Comparison of ENCODE assay signal across 34 cellular contexts in the genomic region with DNA sequence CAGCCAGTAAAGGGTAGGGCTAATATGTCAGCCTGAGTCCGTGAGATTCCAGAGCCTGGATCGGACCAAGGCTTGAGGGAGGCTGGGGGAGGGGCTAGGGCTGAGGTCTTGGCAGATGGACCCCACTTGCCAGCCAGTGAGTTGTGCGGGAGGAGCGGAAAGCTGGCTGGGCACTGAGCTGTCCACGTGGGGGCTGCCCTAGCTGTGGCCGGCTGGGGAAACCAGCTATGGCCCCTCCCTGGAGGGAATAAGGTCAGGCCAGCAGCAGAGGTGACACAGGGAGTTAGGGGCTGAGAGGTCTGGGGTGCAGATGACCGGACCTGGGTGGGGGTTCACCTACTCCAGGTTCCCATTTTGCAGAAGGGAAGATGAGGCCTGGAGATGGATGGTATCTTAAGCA.
"Had no signal": no experiment of that assay in that cellular context is flagged by ENCODE, and none has a peak within 500 bp of the region (broad histone marks: within the 10 kb centered on the region; RNA-seq: fewer than 3 reads in every experiment).

No MANE protein-coding gene starts in this region.

- H3K27ac ChIP-seq: adrenal gland, ascending aorta, body of pancreas, brain microvascular endothelial cell, breast epithelium, cardiac muscle cell had no signal

- H3K36me3 ChIP-seq: adrenal gland, ascending aorta, brain microvascular endothelial cell, breast epithelium, cardiac muscle cell had no signal

- H3K9me3 ChIP-seq: adrenal gland, ascending aorta, body of pancreas had no signal

- H3K4me3 ChIP-seq: adrenal gland, ascending aorta, body of pancreas, breast epithelium, cardiac muscle cell had no signal

- H3K4me1 ChIP-seq: adrenal gland, ascending aorta, body of pancreas, breast epithelium had no signal

- ATAC-seq: activated naive CD4-positive, alpha-beta T cell treated with anti-CD3 and anti-CD28 coated beads, Interleukin-2, amount 50 U/mL, for 72 hours; activated naive CD8-positive, alpha-beta T cell treated with anti-CD3 and anti-CD28 coated beads, Interleukin-2, amount 50 U/mL, for 24 hours; activated T-cell treated with anti-CD3 and anti-CD28 coated beads, Interleukin-2, amount 50 U/mL, for 4 hours; activated T-cell treated with anti-CD3 and anti-CD28 coated beads, Interleukin-2, amount 50 U/mL, for 72 hours; activated T-helper 17 cell treated with anti-CD3 and anti-CD28 coated beads, Interleukin-2, amount 50 U/mL, for 72 hours; body of pancreas had no signal

- H3K27me3 ChIP-seq: adrenal gland, ascending aorta, body of pancreas, brain microvascular endothelial cell, cardiac muscle cell had no signal

- FAIRE-seq: astrocyte had no signal

- DNase-seq: activated effector memory CD4-positive, alpha-beta T cell treated with anti-CD3 and anti-CD28 coated beads, Interleukin-2, amount 50 U/mL, for 16 hours; activated effector memory CD4-positive, alpha-beta T cell treated with Interleukin-2 at 50 U/mL for 16 hours; activated gamma-delta T cell; activated gamma-delta T cell treated with Interleukin-2 at 50 U/mL for 16 hours; activated naive CD4-positive, alpha-beta T cell; activated naive CD4-positive, alpha-beta T cell treated with anti-CD3 and anti-CD28 coated beads for 36 hours; activated naive CD4-positive, alpha-beta T cell treated with anti-CD3 and anti-CD28 coated beads, Interleukin-2, amount 10 ng/mL, durations not matched to agents 7 days and 5 days; activated naive CD4-positive, alpha-beta T cell treated with anti-CD3 and anti-CD28 coated beads, Interleukin-2, amount 50 U/mL, for 16 hours; activated naive CD4-positive, alpha-beta T cell treated with Interleukin-2 at 50 U/mL for 16 hours; activated naive CD8-positive, alpha-beta T cell treated with anti-CD3 and anti-CD28 coated beads for 36 hours; activated naive CD8-positive, alpha-beta T cell treated with anti-CD3 and anti-CD28 coated beads, Interleukin-2, amount 10 ng/mL, durations not matched to agents 7 days and 5 days; activated naive CD8-positive, alpha-beta T cell treated with anti-CD3 and anti-CD28 coated beads, Interleukin-2, amount 50 U/mL, for 24 hours; activated T-cell treated with anti-CD3 and anti-CD28 coated beads for 4 hours; activated T-cell treated with anti-CD3 and anti-CD28 coated beads, Interleukin-2, amount 50 U/mL, for 1 hour; activated T-cell treated with anti-CD3 and anti-CD28 coated beads, Interleukin-2, amount 50 U/mL, for 24 hours; activated T-cell treated with anti-CD3 and anti-CD28 coated beads, Interleukin-2, amount 50 U/mL, for 4 hours; activated T-cell treated with anti-CD3 and anti-CD28 coated beads, Interleukin-2, amount 50 U/mL, for 48 hours; activated T-cell treated with anti-CD3 and anti-CD28 coated beads, Interleukin-2, amount 50 U/mL, for 72 hours; adrenal gland; amniotic stem cell; amygdala; anterior cingulate cortex; aorta; body of pancreas; brain microvascular endothelial cell; caudate nucleus; central memory CD4-positive, alpha-beta T cell; cerebellar nuclear complex had no signal
